16 cellular contexts compared by ENCODE assay signal in genomic region chr2:1045109-1045508, GRCh38.
DNase-seq lines count a peak whose midpoint lies in the region; ATAC-seq and TF ChIP-seq lines count a peak whose summit lies in the region.
"Had no signal": no experiment of that assay in that cellular context is flagged by ENCODE, and none has a peak within 500 bp of the region (broad histone marks: within the 10 kb centered on the region; RNA-seq: fewer than 3 reads in every experiment).

No MANE protein-coding gene starts in this region.

- H3K9me3 Mint-ChIP-seq in activated T-helper 17 cell treated with anti-CD3 and anti-CD28 coated beads, Interleukin-2, amount 50 U/mL, for 72 hours, result peaks cover 13% of the 10 kb centered on the region
- peaks cover 46% of the 10 kb centered on the region for H3K9me3 Mint-ChIP-seq in endodermal cell

- ATAC-seq in GM19351 (IDR thresholded peaks at IDR 0.05; ENCODE audit: unreplicated experiment) (peak; percentile 92), GM21619 (IDR thresholded peaks at IDR 0.05; ENCODE audit: unreplicated experiment) (peak; percentile 81), HG03139 (IDR thresholded peaks at IDR 0.05; ENCODE audit: unreplicated experiment) (peak; percentile 63), T-helper 17 cell (no peak)
- peak; percentile 63 for ATAC-seq in activated T-helper 17 cell treated with anti-CD3 and anti-CD28 coated beads, Interleukin-2, amount 50 U/mL, for 72 hours (replicated peaks)
- ATAC-seq: activated CD4-positive, alpha-beta T cell treated with anti-CD3 and anti-CD28 coated beads for 36 hours had no signal

- H3K9ac ChIP-seq in endodermal cell (ENCODE audit: extremely low read depth, low read length, poor library complexity, severe bottlenecking), result no peak overlapping the region

- 88% methylated on average over 1 of the region's 1 CpG; no CpG with 5 or more reads in 1 of the 2 experiments for WGBS in endodermal cell (ENCODE audit: insufficient coverage in 1 of 2, insufficient read length in 1 of 2), 2 experiments

- H3K4me3 ChIP-seq in endodermal cell (ENCODE audit: low read length), result no peak overlapping the region

- no peak for TF ChIP-seq CTCF in endodermal cell (conservative IDR thresholded peaks at IDR 0.05)

- H3K4me1 Mint-ChIP-seq in activated T-helper 17 cell treated with anti-CD3 and anti-CD28 coated beads, Interleukin-2, amount 50 U/mL, for 72 hours, result peaks cover 14% of the 10 kb centered on the region
- H3K4me1 Mint-ChIP-seq in endodermal cell, result no peaks in the 10 kb centered on the region
- peaks cover 2% of the 10 kb centered on the region for H3K4me1 Mint-ChIP-seq in T-helper 17 cell

- no peak overlapping the region for H3K27ac ChIP-seq in endodermal cell (ENCODE audit: low read depth, low read length)

- DNase-seq in SHP77 treated with DMSO at 0.1 percent for 48 hours (lab: John Stamatoyannopoulos, UW), result no peak
- DNase-seq in endodermal cell, result no peak
- DNase-seq in T-helper 17 cell, result no peak
- DNase-seq: activated CD4-positive, alpha-beta T cell treated with anti-CD3 and anti-CD28 coated beads for 36 hours; activated T-cell treated with anti-CD3 and anti-CD28 coated beads, Interleukin-2, amount 50 U/mL, for 48 hours; C1 segment of cervical spinal cord; cerebellar nuclear complex; DMS53; HFFc6; NCI-H1417 treated with DMSO at 0.1 percent for 48 hours; NCI-H345; stimulated activated CD4-positive, alpha-beta T cell treated with anti-CD3 and anti-CD28 coated beads, Interleukin-12 subunit alpha, Interleukin-12 subunit beta, amount 100 ng/mL, for 4 hours had no signal

- no peak overlapping the region for H3K4me3 Mint-ChIP-seq in activated T-helper 17 cell treated with anti-CD3 and anti-CD28 coated beads, Interleukin-2, amount 50 U/mL, for 72 hours
- H3K4me3 Mint-ChIP-seq in endodermal cell, result no peak overlapping the region
- no peak overlapping the region for H3K4me3 Mint-ChIP-seq in T-helper 17 cell
- H3K4me3 Mint-ChIP-seq: activated CD4-positive, alpha-beta T cell treated with anti-CD3 and anti-CD28 coated beads for 36 hours; HFFc6 had no signal

- no peaks in the 10 kb centered on the region for H3K36me3 Mint-ChIP-seq in activated T-helper 17 cell treated with anti-CD3 and anti-CD28 coated beads, Interleukin-2, amount 50 U/mL, for 72 hours (ENCODE audit: low read depth)
- H3K36me3 Mint-ChIP-seq in endodermal cell (ENCODE audit: low read depth), result peaks cover 15% of the 10 kb centered on the region
- H3K36me3 Mint-ChIP-seq in T-helper 17 cell (ENCODE audit: low read depth), result no peaks in the 10 kb centered on the region

- H3K36me3 ChIP-seq in endodermal cell (ENCODE audit: control insufficient read depth, insufficient read depth, low read length), result no peaks in the 10 kb centered on the region

- no peaks in the 10 kb centered on the region for H3K27me3 Mint-ChIP-seq in activated T-helper 17 cell treated with anti-CD3 and anti-CD28 coated beads, Interleukin-2, amount 50 U/mL, for 72 hours
- no peaks in the 10 kb centered on the region for H3K27me3 Mint-ChIP-seq in endodermal cell (ENCODE audit: insufficient read depth)
- peaks cover 5% of the 10 kb centered on the region for H3K27me3 Mint-ChIP-seq in T-helper 17 cell

- H3K9me3 ChIP-seq in endodermal cell (ENCODE audit: control insufficient read depth, low read length), result peaks cover 6% of the 10 kb centered on the region
- no peaks in the 10 kb centered on the region for H3K9me3 ChIP-seq in T-helper 17 cell (ENCODE audit: control insufficient read depth, low read length, poor library complexity, severe bottlenecking)

- H3K27ac Mint-ChIP-seq in activated T-helper 17 cell treated with anti-CD3 and anti-CD28 coated beads, Interleukin-2, amount 50 U/mL, for 72 hours, result no peak overlapping the region
- H3K27ac Mint-ChIP-seq in endodermal cell (no peak overlapping the region), T-helper 17 cell (no peak overlapping the region)
- H3K27ac Mint-ChIP-seq: activated CD4-positive, alpha-beta T cell treated with anti-CD3 and anti-CD28 coated beads for 36 hours; HFFc6 had no signal

- H3K4me1 ChIP-seq in endodermal cell (ENCODE audit: control insufficient read depth, insufficient read depth, low read length), result no peaks in the 10 kb centered on the region

- no peaks in the 10 kb centered on the region for H3K27me3 ChIP-seq in endodermal cell (ENCODE audit: control insufficient read depth, insufficient read depth, low read length, poor library complexity, severe bottlenecking)
